6 cellular contexts compared by ENCODE assay signal in genomic region chr13:78647053-78647726, GRCh38. TPM values are rescaled to one million over a fixed set of nuclear protein-coding genes. Genes with fewer than 3 reads are reported as not detected.
"Had no signal": no experiment of that assay in that cellular context is flagged by ENCODE, and none has a peak within 500 bp of the region (broad histone marks: within the 10 kb centered on the region; RNA-seq: fewer than 3 reads in every experiment).

No MANE protein-coding gene starts in this region.

RNA-seq across cellular contexts. Expression of gene POU4F1, which starts 43.8 kb away (rescaled TPM):
- total RNA-seq: bronchial epithelial cell, fibroblast of lung, renal cortical epithelial cell, subcutaneous adipose tissue, uterus had no signal
- polyA plus RNA-seq: fibroblast of lung, SK-N-SH had no signal
